Comparison of ENCODE assay signal across 24 cellular contexts in genomic region chr14:100045687-100046344, GRCh38. TPM values are rescaled to one million over a fixed set of nuclear protein-coding genes. Genes with fewer than 3 reads are reported as not detected.
DNase-seq lines count a peak whose midpoint lies in the region; ATAC-seq, FAIRE-seq and TF ChIP-seq lines count a peak whose summit lies in the region.
"Had no signal": no experiment of that assay in that cellular context is flagged by ENCODE, and none has a peak within 500 bp of the region (broad histone marks: within the 10 kb centered on the region; RNA-seq: fewer than 3 reads in every experiment).

No MANE protein-coding gene starts in this region.

- intact Hi-C loops in kidney (cut with DNase I): no loop called here

- no peak overlapping the region for H3K4me3 ChIP-seq in kidney (ENCODE audit: low read length in 2 of 2)
- H3K4me3 ChIP-seq: BLaER1, coronary artery, PC-9, psoas muscle, SJSA1, upper lobe of right lung had no signal

- no peak for DNase-seq in activated naive CD8-positive, alpha-beta T cell treated with anti-CD3 and anti-CD28 coated beads for 36 hours
- DNase-seq in astrocyte of the hippocampus (ENCODE audit: low read depth, low spot score) (peak; percentile 85), islet precursor cell (peak; percentile 30), SHP77 treated with DMSO at 0.1 percent for 48 hours (lab: John Stamatoyannopoulos, UW) (no peak), epidermal melanocyte (ENCODE audit: insufficient read length, low spot score) (no peak), kidney (no peak)
- no peak for DNase-seq in stimulated activated effector memory CD8-positive, alpha-beta T cell treated with anti-CD3 and anti-CD28 coated beads, Interleukin-12 subunit alpha, Interleukin-12 subunit beta, amount 100 ng/mL, for 72 hours (ENCODE audit: low spot score in 2 of 2)
- DNase-seq: activated CD8-positive, alpha-beta T cell treated with anti-CD3 and anti-CD28 coated beads for 36 hours; activated naive CD4-positive, alpha-beta T cell treated with anti-CD3 and anti-CD28 coated beads for 36 hours; activated T-cell treated with anti-CD3 and anti-CD28 coated beads, Interleukin-2, amount 50 U/mL, for 1 hour; erythroblast; left cardiac atrium; NCI-H1105; psoas muscle; upper lobe of right lung had no signal

- TF ChIP-seq CTCF in kidney (IDR thresholded peaks at IDR 0.05; ENCODE audit: borderline replicate concordance, extremely low read depth, insufficient read depth): no peak

- no peaks in the 10 kb centered on the region for H3K9me3 ChIP-seq in kidney (ENCODE audit: control insufficient read depth in 1 of 2, low read length in 2 of 2)
- H3K9me3 ChIP-seq: psoas muscle, SJSA1, upper lobe of right lung had no signal

- no peaks in the 10 kb centered on the region for H3K9me3 Mint-ChIP-seq in activated naive CD8-positive, alpha-beta T cell (ENCODE audit: low read depth)
- no peaks in the 10 kb centered on the region for H3K9me3 Mint-ChIP-seq in activated naive CD8-positive, alpha-beta T cell treated with anti-CD3 and anti-CD28 coated beads for 36 hours
- H3K9me3 Mint-ChIP-seq in stimulated activated effector memory CD8-positive, alpha-beta T cell treated with anti-CD3 and anti-CD28 coated beads, Interleukin-12 subunit alpha, Interleukin-12 subunit beta, amount 100 ng/mL, for 72 hours: no peaks in the 10 kb centered on the region
- H3K9me3 Mint-ChIP-seq: activated CD8-positive, alpha-beta T cell treated with anti-CD3 and anti-CD28 coated beads for 36 hours; activated naive CD4-positive, alpha-beta T cell treated with anti-CD3 and anti-CD28 coated beads for 36 hours; natural killer cell treated with Interleukin-12 subunit alpha and Interleukin-12 subunit beta and Interleukin-15 and Interleukin-18, amount 100 ng/mL, for 72 hours; WTC11 had no signal

- ATAC-seq in stimulated activated effector memory CD8-positive, alpha-beta T cell treated with anti-CD3 and anti-CD28 coated beads, Interleukin-12 subunit alpha, Interleukin-12 subunit beta, amount 100 ng/mL, for 72 hours: no peak
- ATAC-seq: activated CD8-positive, alpha-beta T cell treated with anti-CD3 and anti-CD28 coated beads for 36 hours; left cardiac atrium; natural killer cell treated with Interleukin-12 subunit alpha and Interleukin-12 subunit beta and Interleukin-15 and Interleukin-18, amount 100 ng/mL, for 72 hours; psoas muscle; WTC11 had no signal

- H3K36me3 ChIP-seq in kidney (ENCODE audit: control insufficient read depth in 1 of 2, insufficient read depth in 2 of 2, low read length in 2 of 2): no peaks in the 10 kb centered on the region
- H3K36me3 ChIP-seq: SJSA1, upper lobe of right lung had no signal

- H3K27me3 Mint-ChIP-seq in activated naive CD8-positive, alpha-beta T cell: no peaks in the 10 kb centered on the region
- H3K27me3 Mint-ChIP-seq in activated naive CD8-positive, alpha-beta T cell treated with anti-CD3 and anti-CD28 coated beads for 36 hours: no peaks in the 10 kb centered on the region
- H3K27me3 Mint-ChIP-seq: activated CD8-positive, alpha-beta T cell treated with anti-CD3 and anti-CD28 coated beads for 36 hours; natural killer cell treated with Interleukin-12 subunit alpha and Interleukin-12 subunit beta and Interleukin-15 and Interleukin-18, amount 100 ng/mL, for 72 hours had no signal

- H3K4me1 ChIP-seq in kidney (ENCODE audit: control insufficient read depth in 1 of 2, insufficient read depth in 1 of 2, low read depth in 1 of 2, low read length in 2 of 2): peaks cover 0 to 6% of the 10 kb centered on the region in 2 donors
- H3K4me1 ChIP-seq: BLaER1, upper lobe of right lung had no signal

- peak overlapping the region; percentile 0 for H3K27ac Mint-ChIP-seq in activated naive CD8-positive, alpha-beta T cell
- no peak overlapping the region for H3K27ac Mint-ChIP-seq in activated naive CD8-positive, alpha-beta T cell treated with anti-CD3 and anti-CD28 coated beads for 36 hours
- peak overlapping the region; percentile 0 for H3K27ac Mint-ChIP-seq in stimulated activated effector memory CD8-positive, alpha-beta T cell treated with anti-CD3 and anti-CD28 coated beads, Interleukin-12 subunit alpha, Interleukin-12 subunit beta, amount 100 ng/mL, for 72 hours
- H3K27ac Mint-ChIP-seq: activated CD8-positive, alpha-beta T cell treated with anti-CD3 and anti-CD28 coated beads for 36 hours; activated naive CD4-positive, alpha-beta T cell treated with anti-CD3 and anti-CD28 coated beads for 36 hours; WTC11 had no signal

- H3K36me3 Mint-ChIP-seq in activated naive CD8-positive, alpha-beta T cell: no peaks in the 10 kb centered on the region
- H3K36me3 Mint-ChIP-seq in activated naive CD8-positive, alpha-beta T cell treated with anti-CD3 and anti-CD28 coated beads for 36 hours: no peaks in the 10 kb centered on the region
- H3K36me3 Mint-ChIP-seq in stimulated activated effector memory CD8-positive, alpha-beta T cell treated with anti-CD3 and anti-CD28 coated beads, Interleukin-12 subunit alpha, Interleukin-12 subunit beta, amount 100 ng/mL, for 72 hours: no peaks in the 10 kb centered on the region
- H3K36me3 Mint-ChIP-seq: natural killer cell treated with Interleukin-12 subunit alpha and Interleukin-12 subunit beta and Interleukin-15 and Interleukin-18, amount 100 ng/mL, for 72 hours; WTC11 had no signal

- no peak overlapping the region for H3K9ac ChIP-seq in kidney (ENCODE audit: low read length in 2 of 2)
- H3K9ac ChIP-seq: BLaER1 had no signal

- H3K4me1 Mint-ChIP-seq in activated naive CD8-positive, alpha-beta T cell (ENCODE audit: low read depth): peaks cover 16% of the 10 kb centered on the region
- peaks cover 30% of the 10 kb centered on the region for H3K4me1 Mint-ChIP-seq in activated naive CD8-positive, alpha-beta T cell treated with anti-CD3 and anti-CD28 coated beads for 36 hours
- H3K4me1 Mint-ChIP-seq in stimulated activated effector memory CD8-positive, alpha-beta T cell treated with anti-CD3 and anti-CD28 coated beads, Interleukin-12 subunit alpha, Interleukin-12 subunit beta, amount 100 ng/mL, for 72 hours: peaks cover 24% of the 10 kb centered on the region
- H3K4me1 Mint-ChIP-seq: WTC11 had no signal

- no peak overlapping the region for H3K4me3 Mint-ChIP-seq in activated naive CD8-positive, alpha-beta T cell
- H3K4me3 Mint-ChIP-seq in activated naive CD8-positive, alpha-beta T cell treated with anti-CD3 and anti-CD28 coated beads for 36 hours: no peak overlapping the region
- H3K4me3 Mint-ChIP-seq in stimulated activated effector memory CD8-positive, alpha-beta T cell treated with anti-CD3 and anti-CD28 coated beads, Interleukin-12 subunit alpha, Interleukin-12 subunit beta, amount 100 ng/mL, for 72 hours: no peak overlapping the region
- H3K4me3 Mint-ChIP-seq: activated CD8-positive, alpha-beta T cell treated with anti-CD3 and anti-CD28 coated beads for 36 hours; activated naive CD4-positive, alpha-beta T cell treated with anti-CD3 and anti-CD28 coated beads for 36 hours; natural killer cell treated with Interleukin-12 subunit alpha and Interleukin-12 subunit beta and Interleukin-15 and Interleukin-18, amount 100 ng/mL, for 72 hours; WTC11 had no signal

- H3K27ac ChIP-seq in kidney (ENCODE audit: low read depth in 2 of 2, low read length in 2 of 2): no peak overlapping the region
- H3K27ac ChIP-seq: 22Rv1, BLaER1, coronary artery, PC-9, psoas muscle, SJSA1, upper lobe of right lung had no signal

- FAIRE-seq in kidney (lab: Jason Lieb, UNC): no peak
- FAIRE-seq: HTR-8/SVneo had no signal

RNA-seq across cellular contexts. Expression of gene EVL, which starts 19.4 kb away (rescaled TPM):
- 100 to 1,000 TPM; 225 to 236 TPM for total RNA-seq in activated naive CD8-positive, alpha-beta T cell treated with anti-CD3 and anti-CD28 coated beads for 36 hours
- total RNA-seq in kidney: 84.1 TPM
- polyA plus RNA-seq in kidney (ENCODE audit: insufficient read depth, low read depth, low replicate concordance): 54.8 TPM

Comparison
In these comparisons a context has a peak if more than half of its experiments do, and no peak if none do; other contexts are left out.
1. DNase-seq: peak in astrocyte of the hippocampus (single experiment) and islet precursor cell (single experiment); none in activated naive CD8-positive, alpha-beta T cell treated with anti-CD3 and anti-CD28 coated beads for 36 hours (single experiment), stimulated activated effector memory CD8-positive, alpha-beta T cell treated with anti-CD3 and anti-CD28 coated beads, Interleukin-12 subunit alpha, Interleukin-12 subunit beta, amount 100 ng/mL, for 72 hours (0 of 2), SHP77 treated with DMSO at 0.1 percent for 48 hours (single experiment), epidermal melanocyte (single experiment) and kidney (single experiment).